ENCODE assay signal across 2 cellular contexts in the genomic region with DNA sequence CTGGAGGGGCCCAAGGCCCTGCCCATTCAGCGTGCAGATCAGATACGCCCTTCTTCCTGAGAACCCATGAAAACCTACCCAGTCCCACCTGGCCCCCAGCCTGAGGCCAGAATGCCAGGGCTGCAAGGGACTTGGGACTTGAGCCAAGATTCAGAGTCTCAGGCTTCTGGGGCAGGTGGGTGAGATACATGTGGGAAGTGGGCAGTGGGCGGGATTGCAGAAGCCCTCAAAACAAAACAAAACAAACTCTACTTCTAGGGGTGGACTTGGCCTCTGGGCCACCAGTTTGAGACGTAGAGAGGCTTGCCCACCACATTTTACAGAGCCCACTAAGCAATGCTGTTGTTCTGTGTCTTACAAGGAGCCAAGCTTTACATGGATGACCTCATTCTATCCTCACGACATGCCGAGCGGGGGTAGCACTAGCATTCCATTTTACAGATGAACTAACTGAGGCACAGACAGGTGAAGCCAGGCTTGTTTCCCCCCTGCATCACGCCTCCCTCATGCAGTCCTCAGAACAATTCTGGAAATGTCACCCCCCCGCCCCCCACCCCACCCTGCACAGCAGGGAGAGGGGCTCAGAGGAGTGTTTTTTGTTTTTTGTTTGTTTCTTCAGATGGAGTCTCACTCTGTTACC.
TF ChIP-seq lines count a peak whose summit lies in the region.

No MANE protein-coding gene starts in this region.

TF ChIP-seq in HEK293, 187 proteins besides CTCF, POLR2A, EP300 and RAD21:
- TF ChIP-seq EGR2 (tag by site-specific recombination; IDR thresholded peaks at IDR 0.05; ENCODE audit: low read depth): peak; percentile 95
- TF ChIP-seq, protein P1, sequence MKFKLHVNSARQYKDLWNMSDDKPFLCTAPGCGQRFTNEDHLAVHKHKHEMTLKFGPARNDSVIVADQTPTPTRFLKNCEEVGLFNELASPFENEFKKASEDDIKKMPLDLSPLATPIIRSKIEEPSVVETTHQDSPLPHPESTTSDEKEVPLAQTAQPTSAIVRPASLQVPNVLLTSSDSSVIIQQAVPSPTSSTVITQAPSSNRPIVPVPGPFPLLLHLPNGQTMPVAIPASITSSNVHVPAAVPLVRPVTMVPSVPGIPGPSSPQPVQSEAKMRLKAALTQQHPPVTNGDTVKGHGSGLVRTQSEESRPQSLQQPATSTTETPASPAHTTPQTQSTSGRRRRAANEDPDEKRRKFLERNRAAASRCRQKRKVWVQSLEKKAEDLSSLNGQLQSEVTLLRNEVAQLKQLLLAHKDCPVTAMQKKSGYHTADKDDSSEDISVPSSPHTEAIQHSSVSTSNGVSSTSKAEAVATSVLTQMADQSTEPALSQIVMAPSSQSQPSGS (tag by site-specific recombination; IDR thresholded peaks at IDR 0.05; ENCODE audit: low read depth): peak; percentile 32; the same call in 1 of the 2 replicates
- TF ChIP-seq ZNF248 (tag by site-specific recombination; IDR thresholded peaks at IDR 0.05): no peak
- TF ChIP-seq, protein P2, sequence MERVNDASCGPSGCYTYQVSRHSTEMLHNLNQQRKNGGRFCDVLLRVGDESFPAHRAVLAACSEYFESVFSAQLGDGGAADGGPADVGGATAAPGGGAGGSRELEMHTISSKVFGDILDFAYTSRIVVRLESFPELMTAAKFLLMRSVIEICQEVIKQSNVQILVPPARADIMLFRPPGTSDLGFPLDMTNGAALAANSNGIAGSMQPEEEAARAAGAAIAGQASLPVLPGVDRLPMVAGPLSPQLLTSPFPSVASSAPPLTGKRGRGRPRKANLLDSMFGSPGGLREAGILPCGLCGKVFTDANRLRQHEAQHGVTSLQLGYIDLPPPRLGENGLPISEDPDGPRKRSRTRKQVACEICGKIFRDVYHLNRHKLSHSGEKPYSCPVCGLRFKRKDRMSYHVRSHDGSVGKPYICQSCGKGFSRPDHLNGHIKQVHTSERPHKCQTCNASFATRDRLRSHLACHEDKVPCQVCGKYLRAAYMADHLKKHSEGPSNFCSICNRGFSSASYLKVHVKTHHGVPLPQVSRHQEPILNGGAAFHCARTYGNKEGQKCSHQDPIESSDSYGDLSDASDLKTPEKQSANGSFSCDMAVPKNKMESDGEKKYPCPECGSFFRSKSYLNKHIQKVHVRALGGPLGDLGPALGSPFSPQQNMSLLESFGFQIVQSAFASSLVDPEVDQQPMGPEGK (tag by site-specific recombination; IDR thresholded peaks at IDR 0.05): 0 out of 2 replicates have a peak, but pooled peaks have one; percentile 32
- TF ChIP-seq ZFHX2 (tag by site-specific recombination; conservative IDR thresholded peaks at IDR 0.05): peak; percentile 95

TF ChIP-seq in K562, 482 proteins besides CTCF, POLR2A, EP300 and RAD21:
- TF ChIP-seq RBM25 (IDR thresholded peaks at IDR 0.05; ENCODE audit: low read depth, low read length, severe bottlenecking): peak; percentile 82
- TF ChIP-seq, protein P3, sequence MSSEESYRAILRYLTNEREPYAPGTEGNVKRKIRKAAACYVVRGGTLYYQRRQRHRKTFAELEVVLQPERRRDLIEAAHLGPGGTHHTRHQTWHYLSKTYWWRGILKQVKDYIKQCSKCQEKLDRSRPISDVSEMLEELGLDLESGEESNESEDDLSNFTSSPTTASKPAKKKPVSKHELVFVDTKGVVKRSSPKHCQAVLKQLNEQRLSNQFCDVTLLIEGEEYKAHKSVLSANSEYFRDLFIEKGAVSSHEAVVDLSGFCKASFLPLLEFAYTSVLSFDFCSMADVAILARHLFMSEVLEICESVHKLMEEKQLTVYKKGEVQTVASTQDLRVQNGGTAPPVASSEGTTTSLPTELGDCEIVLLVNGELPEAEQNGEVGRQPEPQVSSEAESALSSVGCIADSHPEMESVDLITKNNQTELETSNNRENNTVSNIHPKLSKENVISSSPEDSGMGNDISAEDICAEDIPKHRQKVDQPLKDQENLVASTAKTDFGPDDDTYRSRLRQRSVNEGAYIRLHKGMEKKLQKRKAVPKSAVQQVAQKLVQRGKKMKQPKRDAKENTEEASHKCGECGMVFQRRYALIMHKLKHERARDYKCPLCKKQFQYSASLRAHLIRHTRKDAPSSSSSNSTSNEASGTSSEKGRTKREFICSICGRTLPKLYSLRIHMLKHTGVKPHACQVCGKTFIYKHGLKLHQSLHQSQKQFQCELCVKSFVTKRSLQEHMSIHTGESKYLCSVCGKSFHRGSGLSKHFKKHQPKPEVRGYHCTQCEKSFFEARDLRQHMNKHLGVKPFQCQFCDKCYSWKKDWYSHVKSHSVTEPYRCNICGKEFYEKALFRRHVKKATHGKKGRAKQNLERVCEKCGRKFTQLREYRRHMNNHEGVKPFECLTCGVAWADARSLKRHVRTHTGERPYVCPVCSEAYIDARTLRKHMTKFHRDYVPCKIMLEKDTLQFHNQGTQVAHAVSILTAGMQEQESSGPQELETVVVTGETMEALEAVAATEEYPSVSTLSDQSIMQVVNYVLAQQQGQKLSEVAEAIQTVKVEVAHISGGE (CRISPR knock-in tag; IDR thresholded peaks at IDR 0.05): 0 out of 6 replicates have a peak, but pooled peaks of 1 of the 3 experiments have one; percentile 12
- peak in 1 of 2 experiments; percentile 60; a peak in 2 of 4 replicates for TF ChIP-seq KDM1A (IDR thresholded peaks at IDR 0.05)
- TF ChIP-seq NFIC (IDR thresholded peaks at IDR 0.05): 0 out of 2 replicates have a peak, but pooled peaks have one; percentile 26
- TF ChIP-seq, protein P4, sequence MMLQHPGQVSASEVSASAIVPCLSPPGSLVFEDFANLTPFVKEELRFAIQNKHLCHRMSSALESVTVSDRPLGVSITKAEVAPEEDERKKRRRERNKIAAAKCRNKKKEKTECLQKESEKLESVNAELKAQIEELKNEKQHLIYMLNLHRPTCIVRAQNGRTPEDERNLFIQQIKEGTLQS (IDR thresholded peaks at IDR 0.05): peak; percentile 47; the same call in 1 of the 2 replicates
- TF ChIP-seq, protein P4 (CRISPR knock-in tag; conservative IDR thresholded peaks at IDR 0.05): no peak
- peak; percentile 48; the same call in 1 of the 2 replicates for TF ChIP-seq FOXK1 (CRISPR knock-in tag; IDR thresholded peaks at IDR 0.05; ENCODE audit: borderline replicate concordance)
- TF ChIP-seq TEAD2 (tag; IDR thresholded peaks at IDR 0.05): no peak
- TF ChIP-seq ERF (CRISPR knock-in tag; IDR thresholded peaks at IDR 0.05): no peak
